In the genomic region with DNA sequence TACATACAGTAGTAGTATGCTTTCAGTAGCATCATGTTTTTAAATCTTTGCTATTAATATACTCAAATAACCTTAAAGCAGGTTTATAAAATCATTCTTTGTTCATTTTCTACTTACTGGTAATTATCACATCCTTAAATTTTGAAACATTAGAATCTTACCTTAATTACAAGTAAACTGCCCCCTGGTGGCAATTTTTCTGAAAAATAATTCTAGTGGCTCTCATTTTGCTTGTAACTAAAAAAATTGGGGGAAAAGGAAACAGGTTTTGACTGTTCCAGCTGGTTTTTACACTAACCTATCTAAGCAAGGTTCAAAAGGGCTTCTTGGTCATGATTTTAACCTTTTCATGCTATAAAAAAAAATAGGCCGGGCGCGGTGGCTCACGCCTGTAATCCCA, we compare ENCODE assay signal across 9 cellular contexts. TPM values are rescaled to one million over a fixed set of nuclear protein-coding genes. Genes with fewer than 3 reads are reported as not detected.
A peak's percentile ranks its signal among the peaks of the same experiment; 100 is the strongest.
DNase-seq lines count a peak whose midpoint lies in the region; FAIRE-seq and TF ChIP-seq lines count a peak whose summit lies in the region.
"Had no signal": no experiment of that assay in that cellular context is flagged by ENCODE, and none has a peak within 500 bp of the region (broad histone marks: within the 10 kb centered on the region; RNA-seq: fewer than 3 reads in every experiment).

No MANE protein-coding gene starts in this region.

- H3K4me1 ChIP-seq in A673 (ENCODE audit: insufficient read depth, low read length, poor library complexity, severe bottlenecking) (no peaks in the 10 kb centered on the region), kidney (ENCODE audit: control insufficient read depth in 1 of 2, insufficient read depth in 1 of 2, low read depth in 1 of 2, low read length in 2 of 2) (no peaks in the 10 kb centered on the region)
- H3K4me1 ChIP-seq: testis had no signal

- TF ChIP-seq CTCF in A673 (conservative IDR thresholded peaks at IDR 0.05; ENCODE audit: low read depth, low read length) (peak; percentile 59; the same call in 1 of the 2 replicates), kidney (IDR thresholded peaks at IDR 0.05; ENCODE audit: borderline replicate concordance, extremely low read depth, insufficient read depth) (no peak)

- CTCF ChIA-PET in A673 (lab: Charles Lee) = interaction anchor here (0.6 kb wide), 1 partner anchor 22 kb away, joined by 3 read pairs; no protein-coding TSS in a partner anchor

- DNase-seq in A673 (ENCODE audit: low spot score) (peak; percentile 41), EL (peak; percentile 24), RKO (ENCODE audit: low spot score) (peak; percentile 43), germinal center (ENCODE audit: low spot score) (peak; percentile 5), H4 (ENCODE audit: low spot score) (no peak), kidney (no peak), DMS79 treated with DMSO at 0.1 percent for 48 hours (lab: John Stamatoyannopoulos, UW) (no peak), cortex of kidney (lab: John Stamatoyannopoulos, UW) (no peak)
- DNase-seq: testis had no signal

- no peak for FAIRE-seq in kidney (lab: Jason Lieb, UNC)

- no peak overlapping the region for H3K27ac ChIP-seq in A673 (ENCODE audit: low read depth, low read length, poor library complexity, severe bottlenecking)
- H3K27ac ChIP-seq in kidney (ENCODE audit: low read depth in 2 of 2, low read length in 2 of 2) = no peak overlapping the region
- H3K27ac ChIP-seq: testis had no signal

- H3K36me3 ChIP-seq in A673 (ENCODE audit: insufficient read depth, low read length, poor library complexity, severe bottlenecking) (no peaks in the 10 kb centered on the region), kidney (ENCODE audit: control insufficient read depth in 1 of 2, insufficient read depth in 2 of 2, low read length in 2 of 2) (no peaks in the 10 kb centered on the region)

- BruUV-seq in A673 (replicated peaks; lab: Mats Ljungman, UMichigan) = no TSS peak

- POLR2A ChIA-PET in A673 (lab: Charles Lee; ENCODE audit: low non-redundant PET) = no interaction called here

- intact Hi-C loops in A673 (cut with micrococcal nuclease; ENCODE audit: unreplicated experiment) = loop anchor here (5.0 kb wide), 1 partner anchor 271 kb away; no protein-coding TSS in a partner anchor
- intact Hi-C loops in kidney (cut with DNase I) = no loop called here

- no peaks in the 10 kb centered on the region for H3K27me3 ChIP-seq in A673 (replicated peaks; ENCODE audit: insufficient read depth, low read depth, low read length, poor library complexity)
- H3K27me3 ChIP-seq: testis had no signal

- no peak overlapping the region for H3K9ac ChIP-seq in kidney (ENCODE audit: low read length in 2 of 2)

- H3K4me3 ChIP-seq in A673 (ENCODE audit: low read depth, low read length, poor library complexity, severe bottlenecking) = no peak overlapping the region
- H3K4me3 ChIP-seq in kidney (ENCODE audit: low read length in 2 of 2) = no peak overlapping the region
- H3K4me3 ChIP-seq: testis had no signal

- H3K9me3 ChIP-seq in A673 (ENCODE audit: low read depth, low read length, poor library complexity, severe bottlenecking) (no peaks in the 10 kb centered on the region), kidney (ENCODE audit: control insufficient read depth in 1 of 2, low read length in 2 of 2) (no peaks in the 10 kb centered on the region)
- H3K9me3 ChIP-seq: testis had no signal

RNA-seq across cellular contexts. Expression of gene DCAF4L1, which starts 18.5 kb away (rescaled TPM):
- total RNA-seq in A673 (2021) (0.26 and 0.41 TPM in 2 replicates), kidney (0.16 TPM)
- total RNA-seq in H4 (2014; rRNA removed; shearing (Covaris generic)) = 0.14 TPM in 1 of 2 replicates, not detected in the other
- polyA plus RNA-seq in kidney (ENCODE audit: insufficient read depth, low read depth, low replicate concordance) = 0.28 TPM

RNA-seq across cellular contexts. Expression of gene SLC30A9, which starts 27.2 kb away (rescaled TPM):
- total RNA-seq in A673 (2021) = 55.8 and 62.4 TPM in 2 replicates
- total RNA-seq in H4 (2014; rRNA removed; shearing (Covaris generic)) = 75.6 and 75.9 TPM in 2 replicates
- total RNA-seq in kidney = 70.8 TPM
- 52.3 TPM for polyA plus RNA-seq in kidney (ENCODE audit: insufficient read depth, low read depth, low replicate concordance)

RNA-seq across cellular contexts. Expression of gene TMEM33, which starts 27.9 kb away (rescaled TPM):
- total RNA-seq in A673 (2021) = 88.2 and 104 TPM in 2 replicates
- 101 and 105 TPM in 2 replicates for total RNA-seq in H4 (2014; rRNA removed; shearing (Covaris generic))
- 63.8 TPM for total RNA-seq in kidney
- 20.3 TPM for polyA plus RNA-seq in kidney (ENCODE audit: insufficient read depth, low read depth, low replicate concordance)

Comparison
In these comparisons a context has a peak if more than half of its experiments do, and no peak if none do; other contexts are left out.
1. DNase-seq: peak in A673 (single experiment), EL (single experiment), RKO (single experiment) and germinal center (single experiment); none in H4 (single experiment), kidney (single experiment), DMS79 treated with DMSO at 0.1 percent for 48 hours (single experiment) and cortex of kidney (single experiment).